8 cellular contexts compared by ENCODE assay signal in the genomic region with DNA sequence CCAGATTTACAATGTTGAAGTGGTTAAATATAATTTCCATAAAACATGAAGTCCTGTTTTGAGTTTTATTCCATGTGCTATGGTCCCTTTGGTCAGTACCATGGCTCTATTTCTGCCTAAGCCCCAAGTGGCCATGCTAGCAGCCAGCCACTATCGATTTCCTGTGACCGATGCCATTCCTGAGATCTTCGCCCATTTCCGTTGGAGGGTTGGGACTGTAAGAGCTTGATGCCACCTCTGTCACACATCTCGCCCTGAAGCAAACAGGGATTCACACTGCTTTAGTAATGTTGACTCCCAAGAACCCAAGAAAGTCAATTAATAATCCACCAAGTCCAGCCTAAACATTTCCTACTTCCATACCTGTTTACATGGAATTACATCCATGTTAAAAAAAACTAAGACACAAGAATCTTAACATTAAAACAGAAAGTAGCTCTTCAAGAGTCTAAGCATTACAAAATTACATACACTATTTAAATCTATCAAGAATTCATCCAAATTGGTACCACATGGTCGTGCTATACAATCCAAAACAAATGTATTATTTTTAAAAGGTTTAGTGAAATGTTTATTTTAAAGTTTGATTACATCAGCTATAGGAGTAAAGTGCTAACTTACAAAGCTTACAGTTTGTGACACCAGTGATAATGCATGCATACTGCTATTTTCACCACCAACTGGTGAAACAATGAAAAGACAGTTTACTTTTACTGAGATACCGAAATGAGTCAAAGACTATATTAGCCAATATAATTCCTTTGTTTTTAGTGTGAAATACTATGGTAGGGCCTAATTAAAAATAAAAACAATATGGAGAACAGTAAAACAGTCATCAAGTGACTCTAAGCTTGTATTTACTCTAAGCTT. TPM values are rescaled to one million over a fixed set of nuclear protein-coding genes. Genes with fewer than 3 reads are reported as not detected.
DNase-seq lines count a peak whose midpoint lies in the region; ATAC-seq and TF ChIP-seq lines count a peak whose summit lies in the region.

No MANE protein-coding gene starts in this region.

- no peak for DNase-seq in heart left ventricle
- DNase-seq in left ventricle myocardium superior = no peak
- DNase-seq in SKM-1 treated with dmso at 0.1 percent for 144 hours (lab: John Stamatoyannopoulos, UW; ENCODE audit: unreplicated experiment) = peak; percentile 20
- DNase-seq in esophagus muscularis mucosa (ENCODE audit: extremely low spot score) = no peak
- DNase-seq in renal cortical epithelial cell (ENCODE audit: low read depth) = peak; percentile 57
- no peak for DNase-seq in activated CD4-positive, CD25-positive, alpha-beta regulatory T cell (lab: John Stamatoyannopoulos, UW)

- intact Hi-C loops in heart left ventricle (cut with DNase I) = loop anchor here in 7 of 10 donors (5.0 to 10.0 kb wide), 5 partner anchors 37 to 148 kb away; a partner anchor contains a TSS
- intact Hi-C loops in left ventricle myocardium superior (cut with micrococcal nuclease) = no loop called here
- intact Hi-C loops in esophagus muscularis mucosa (cut with DNase I) = loop anchor here (5.0 kb wide), 1 partner anchor 143 kb away; no protein-coding TSS in a partner anchor

- H3K4me3 ChIP-seq in heart left ventricle (peak overlapping the region in 10 of 12 donors; percentile 23 to 91 (median 76)), esophagus muscularis mucosa (peak overlapping the region; percentile 83 to 91 (median 84))

- H3K4me1 ChIP-seq in heart left ventricle (peaks cover 20 to 76% (median 57%) of the 10 kb centered on the region in 12 donors), esophagus muscularis mucosa (peaks cover 63 to 77% (median 73%) of the 10 kb centered on the region in 4 donors)

- H3K9me3 ChIP-seq in heart left ventricle (no peaks in the 10 kb centered on the region), esophagus muscularis mucosa (no peaks in the 10 kb centered on the region)

- WGBS in heart left ventricle, 4 donors = 26 to 32% (median 28%) methylated on average over 7 of the region's 7 CpGs
- WGBS in esophagus muscularis mucosa = 43% methylated on average over 7 of the region's 7 CpGs

- no peak for TF ChIP-seq EP300 in esophagus muscularis mucosa (IDR thresholded peaks at IDR 0.05)

- peaks cover 0 to 64% (median 61%) of the 10 kb centered on the region in 9 donors for H3K36me3 ChIP-seq in heart left ventricle
- H3K36me3 ChIP-seq in esophagus muscularis mucosa = peaks cover 25 to 63% (median 54%) of the 10 kb centered on the region in 4 donors

- peak overlapping the region in 4 of 12 donors; percentile 43 to 100 (median 100) for H3K27ac ChIP-seq in heart left ventricle
- H3K27ac ChIP-seq in esophagus muscularis mucosa (replicated peaks in 1 of 4) = peak overlapping the region; percentile 99 to 100 (median 100)

- H3K27me3 ChIP-seq in heart left ventricle (no peaks in the 10 kb centered on the region), esophagus muscularis mucosa (no peaks in the 10 kb centered on the region)

- peak in 4 of 12 donors; percentile 7 to 19 (median 16) for TF ChIP-seq CTCF in heart left ventricle (IDR thresholded peaks at IDR 0.05)
- TF ChIP-seq CTCF in esophagus muscularis mucosa (IDR thresholded peaks at IDR 0.05) = no peak

- ATAC-seq in heart left ventricle (no peak), left ventricle myocardium superior (no peak), GM19463 (IDR thresholded peaks at IDR 0.05; ENCODE audit: unreplicated experiment) (no peak), GM18502 (IDR thresholded peaks at IDR 0.05; ENCODE audit: poor library complexity, unreplicated experiment) (no peak)

- TF ChIP-seq POLR2A in heart left ventricle (IDR thresholded peaks at IDR 0.05) = no peak
- no peak for TF ChIP-seq POLR2A in esophagus muscularis mucosa (IDR thresholded peaks at IDR 0.05; ENCODE audit: low read depth)

RNA-seq across cellular contexts. Expression of a gene that starts 2.5 kb away (rescaled TPM):
- 100 to 1,000 TPM in 7 of 9 donors, 10 to 100 TPM in 2; 72.6 to 147 (median 112) TPM for total RNA-seq in heart left ventricle
- 100 to 1,000 TPM in 1 of 2 donors, 10 to 100 TPM in 1; 90.4 to 165 TPM for polyA plus RNA-seq in heart left ventricle
- 146 TPM for total RNA-seq in left ventricle myocardium superior
- 100 to 1,000 TPM; 143 to 272 (median 165) TPM for total RNA-seq in esophagus muscularis mucosa
- total RNA-seq in renal cortical epithelial cell = 182 and 322 TPM in 2 replicates

RNA-seq across cellular contexts. Expression of a gene that starts 32.3 kb away (rescaled TPM):
- total RNA-seq in heart left ventricle = 10 to 100 TPM; 26.4 to 47.0 (median 36.5) TPM
- polyA plus RNA-seq in heart left ventricle = 10 to 100 TPM; 25.8 to 48.9 TPM
- 37.0 TPM for total RNA-seq in left ventricle myocardium superior
- 10 to 100 TPM; 45.9 to 62.2 (median 48.0) TPM for total RNA-seq in esophagus muscularis mucosa
- 20.0 and 58.4 TPM in 2 replicates for total RNA-seq in renal cortical epithelial cell

RNA-seq across cellular contexts. Expression of a gene that starts 40.3 kb away (rescaled TPM):
- total RNA-seq in heart left ventricle (100 to 1,000 TPM; 120 to 591 (median 174) TPM), left ventricle myocardium superior (180 TPM), esophagus muscularis mucosa (100 to 1,000 TPM; 159 to 360 (median 263) TPM), renal cortical epithelial cell (86.9 and 420 TPM in 2 replicates)
- 100 to 1,000 TPM; 241 to 534 TPM for polyA plus RNA-seq in heart left ventricle

RNA-seq across cellular contexts. Expression of a gene that starts 40.4 kb away (rescaled TPM):
- total RNA-seq in heart left ventricle (10 to 100 TPM; 38.1 to 67.5 (median 58.3) TPM), left ventricle myocardium superior (60.4 TPM), esophagus muscularis mucosa (10 to 100 TPM; 25.3 to 63.3 (median 32.7) TPM), renal cortical epithelial cell (37.7 and 53.9 TPM in 2 replicates)
- polyA plus RNA-seq in heart left ventricle = 10 to 100 TPM; 27.4 to 59.9 TPM

Comparison
In these comparisons a context has a peak if more than half of its experiments do, and no peak if none do; other contexts are left out.
1. DNase-seq: peak in SKM-1 treated with dmso at 0.1 percent for 144 hours (single experiment) and renal cortical epithelial cell (single experiment); none in heart left ventricle (0 of 5), left ventricle myocardium superior (single experiment), esophagus muscularis mucosa (single experiment) and activated CD4-positive, CD25-positive, alpha-beta regulatory T cell (0 of 4).